Comparison of ENCODE assay signal across 34 cellular contexts in genomic region chr21:36864974-36865373, GRCh38.
"Had no signal": no experiment of that assay in that cellular context is flagged by ENCODE, and none has a peak within 500 bp of the region (broad histone marks: within the 10 kb centered on the region; RNA-seq: fewer than 3 reads in every experiment).

No MANE protein-coding gene starts in this region.

- H3K4me1 ChIP-seq: ascending aorta, breast epithelium had no signal

- ATAC-seq: activated naive CD8-positive, alpha-beta T cell treated with anti-CD3 and anti-CD28 coated beads, Interleukin-2, amount 50 U/mL, for 24 hours; activated T-cell treated with anti-CD3 and anti-CD28 coated beads, Interleukin-2, amount 50 U/mL, for 4 hours; esophagus mucosa; foreskin keratinocyte; gastrocnemius medialis; heart left ventricle; T-helper 17 cell had no signal

- H3K4me3 ChIP-seq: adrenal gland, ascending aorta, breast epithelium, cardiac muscle cell, coronary artery, dorsolateral prefrontal cortex, gastrocnemius medialis, heart left ventricle had no signal

- H3K9me3 Mint-ChIP-seq: activated naive CD4-positive, alpha-beta T cell treated with anti-CD3 and anti-CD28 coated beads for 36 hours; activated naive CD4-positive, alpha-beta T cell treated with anti-CD3 and anti-CD28 coated beads, Interleukin-2, amount 50 U/mL, for 24 hours; activated naive CD8-positive, alpha-beta T cell treated with anti-CD3 and anti-CD28 coated beads for 36 hours; activated naive CD8-positive, alpha-beta T cell treated with anti-CD3 and anti-CD28 coated beads, Interleukin-2, amount 50 U/mL, for 24 hours; activated T-cell treated with anti-CD3 and anti-CD28 coated beads, Interleukin-2, amount 50 U/mL, for 4 hours; activated T-helper 2 cell treated with anti-CD3 and anti-CD28 coated beads, Interferon-gamma antibody, Interleukin-2, Interleukin-4, amounts not matched to agents 10 μg/mL and 5 μg/mL and 100 μg/mL, durations not matched to agents 14 hours and 24 hours and 36 hours; brain; dendritic cell treated with granulocyte-macrophage colony-stimulating factor and Interleukin-4, amounts not matched to agents 40 ng/mL and 50 ng/mL, for 4 days; endodermal cell; T-helper 2 cell treated with Interferon-gamma antibody and Interleukin-4, amounts not matched to agents 5 μg/mL and 100 μg/mL, for 36 hours had no signal

- H3K4me3 Mint-ChIP-seq: activated CD4-positive, alpha-beta memory T cell treated with anti-CD3 and anti-CD28 coated beads, Interleukin-2, amount 10 ng/mL, durations not matched to agents 7 days and 5 days; activated CD4-positive, alpha-beta T cell treated with anti-CD3 and anti-CD28 coated beads, Interleukin-2, amount 10 ng/mL, durations not matched to agents 7 days and 5 days; activated naive CD4-positive, alpha-beta T cell treated with anti-CD3 and anti-CD28 coated beads for 36 hours; activated naive CD4-positive, alpha-beta T cell treated with anti-CD3 and anti-CD28 coated beads, Interleukin-2, amount 50 U/mL, for 24 hours; activated naive CD8-positive, alpha-beta T cell treated with anti-CD3 and anti-CD28 coated beads for 36 hours; activated naive CD8-positive, alpha-beta T cell treated with anti-CD3 and anti-CD28 coated beads, Interleukin-2, amount 50 U/mL, for 24 hours; activated T-cell treated with anti-CD3 and anti-CD28 coated beads, Interleukin-2, amount 50 U/mL, for 4 hours; brain; dendritic cell treated with granulocyte-macrophage colony-stimulating factor and Interleukin-4, amounts not matched to agents 40 ng/mL and 50 ng/mL, for 4 days; endodermal cell; T-helper 17 cell; T-helper 2 cell treated with Interferon-gamma antibody and Interleukin-4, amounts not matched to agents 5 μg/mL and 100 μg/mL, for 36 hours had no signal

- H3K27ac ChIP-seq: adrenal gland, ascending aorta, breast epithelium, cardiac muscle cell, coronary artery, dorsolateral prefrontal cortex, foreskin keratinocyte, gastrocnemius medialis, heart left ventricle had no signal

- DNase-seq: activated CD4-positive, alpha-beta memory T cell treated with anti-CD3 and anti-CD28 coated beads, Interleukin-2, amount 10 ng/mL, durations not matched to agents 7 days and 5 days; activated CD4-positive, alpha-beta T cell treated with anti-CD3 and anti-CD28 coated beads for 4 hours; activated CD4-positive, alpha-beta T cell treated with anti-CD3 and anti-CD28 coated beads, Interleukin-2, amount 10 ng/mL, durations not matched to agents 7 days and 5 days; activated CD4-positive, alpha-beta T cell treated with anti-CD3 and anti-CD28 coated beads, Interleukin-2, amount 50 U/mL, for 4 hours; activated CD4-positive, CD25-positive, alpha-beta regulatory T cell; activated CD4-positive, CD25-positive, alpha-beta regulatory T cell treated with anti-CD3 and anti-CD28 coated beads, Interleukin-2, amount 50 U/mL, for 72 hours; activated CD8-positive, alpha-beta memory T cell treated with anti-CD3 and anti-CD28 coated beads for 24 hours; activated effector memory CD4-positive, alpha-beta T cell treated with anti-CD3 and anti-CD28 coated beads, Interleukin-2, amount 50 U/mL, for 16 hours; activated naive CD4-positive, alpha-beta T cell treated with anti-CD3 and anti-CD28 coated beads for 36 hours; activated naive CD8-positive, alpha-beta T cell treated with anti-CD3 and anti-CD28 coated beads for 36 hours; activated naive CD8-positive, alpha-beta T cell treated with anti-CD3 and anti-CD28 coated beads, Interleukin-2, amount 50 U/mL, for 24 hours; activated T-cell treated with anti-CD3 and anti-CD28 coated beads, Interleukin-2, amount 50 U/mL, for 4 hours; adrenal gland; central memory CD4-positive, alpha-beta T cell; cerebellar nuclear complex; dorsolateral prefrontal cortex; effector memory CD4-positive, alpha-beta T cell; endodermal cell; foreskin keratinocyte; gastrocnemius medialis; glutamatergic neuron; heart left ventricle; T-helper 1 cell; T-helper 17 cell had no signal

- H3K27ac Mint-ChIP-seq: activated CD4-positive, alpha-beta memory T cell treated with anti-CD3 and anti-CD28 coated beads, Interleukin-2, amount 10 ng/mL, durations not matched to agents 7 days and 5 days; activated CD4-positive, alpha-beta T cell treated with anti-CD3 and anti-CD28 coated beads, Interleukin-2, amount 10 ng/mL, durations not matched to agents 7 days and 5 days; activated naive CD4-positive, alpha-beta T cell treated with anti-CD3 and anti-CD28 coated beads for 36 hours; activated naive CD4-positive, alpha-beta T cell treated with anti-CD3 and anti-CD28 coated beads, Interleukin-2, amount 50 U/mL, for 24 hours; activated naive CD8-positive, alpha-beta T cell treated with anti-CD3 and anti-CD28 coated beads for 36 hours; activated naive CD8-positive, alpha-beta T cell treated with anti-CD3 and anti-CD28 coated beads, Interleukin-2, amount 50 U/mL, for 24 hours; activated T-helper 2 cell treated with anti-CD3 and anti-CD28 coated beads, Interferon-gamma antibody, Interleukin-2, Interleukin-4, amounts not matched to agents 10 μg/mL and 5 μg/mL and 100 μg/mL, durations not matched to agents 14 hours and 24 hours and 36 hours; brain; dendritic cell treated with granulocyte-macrophage colony-stimulating factor and Interleukin-4, amounts not matched to agents 40 ng/mL and 50 ng/mL, for 4 days; endodermal cell; T-helper 17 cell; T-helper 2 cell treated with Interferon-gamma antibody and Interleukin-4, amounts not matched to agents 5 μg/mL and 100 μg/mL, for 36 hours had no signal

- H3K9me3 ChIP-seq: adrenal gland, ascending aorta, breast epithelium, gastrocnemius medialis, heart left ventricle had no signal

- H3K36me3 ChIP-seq: adrenal gland, ascending aorta, breast epithelium, cardiac muscle cell, gastrocnemius medialis, heart left ventricle had no signal

- H3K27me3 Mint-ChIP-seq: activated CD4-positive, alpha-beta memory T cell treated with anti-CD3 and anti-CD28 coated beads, Interleukin-2, amount 10 ng/mL, durations not matched to agents 7 days and 5 days; activated CD4-positive, alpha-beta T cell treated with anti-CD3 and anti-CD28 coated beads, Interleukin-2, amount 10 ng/mL, durations not matched to agents 7 days and 5 days; activated naive CD4-positive, alpha-beta T cell treated with anti-CD3 and anti-CD28 coated beads, Interleukin-2, amount 50 U/mL, for 24 hours; activated naive CD8-positive, alpha-beta T cell treated with anti-CD3 and anti-CD28 coated beads for 36 hours; activated naive CD8-positive, alpha-beta T cell treated with anti-CD3 and anti-CD28 coated beads, Interleukin-2, amount 50 U/mL, for 24 hours; brain; dendritic cell treated with granulocyte-macrophage colony-stimulating factor and Interleukin-4, amounts not matched to agents 40 ng/mL and 50 ng/mL, for 4 days; T-helper 17 cell had no signal

- H3K27me3 ChIP-seq: adrenal gland, ascending aorta, breast epithelium, cardiac muscle cell, dorsolateral prefrontal cortex, foreskin keratinocyte, gastrocnemius medialis, heart left ventricle had no signal
